Comparison of ENCODE assay signal across 22 cellular contexts in genomic region chr12:80794506-80794905, GRCh38.
DNase-seq lines count a peak whose midpoint lies in the region; ATAC-seq, FAIRE-seq and TF ChIP-seq lines count a peak whose summit lies in the region.
"Had no signal": no experiment of that assay in that cellular context is flagged by ENCODE, and none has a peak within 500 bp of the region (broad histone marks: within the 10 kb centered on the region; RNA-seq: fewer than 3 reads in every experiment).

No MANE protein-coding gene starts in this region.

- no peak overlapping the region for H3K4me3 ChIP-seq in IMR-90 (ENCODE audit: insufficient read depth, low read depth, low read length)
- H3K4me3 ChIP-seq in neural progenitor cell, result peak overlapping the region; percentile 14
- H3K4me3 ChIP-seq in BE2C (ENCODE audit: low read depth, low read length), result no peak overlapping the region
- H3K4me3 ChIP-seq in mucosa of descending colon, result no peak overlapping the region
- H3K4me3 ChIP-seq: MG63, SK-N-MC had no signal

- no peaks in the 10 kb centered on the region for H4K20me1 ChIP-seq in IMR-90 (ENCODE audit: insufficient read depth, low read length)
- no peaks in the 10 kb centered on the region for H4K20me1 ChIP-seq in neural progenitor cell (ENCODE audit: low read depth)

- H3K56ac ChIP-seq in IMR-90 (ENCODE audit: extremely low read depth, insufficient read depth, low read length), result no peak overlapping the region

- no peak for TF ChIP-seq POLR2A in IMR-90 (IDR thresholded peaks at IDR 0.05; ENCODE audit: low read depth, low read length)

- H3K4me3 Mint-ChIP-seq in brain (no peak overlapping the region), neural progenitor cell (no peak overlapping the region)
- H3K4me3 Mint-ChIP-seq in activated naive CD4-positive, alpha-beta T cell treated with anti-CD3 and anti-CD28 coated beads for 36 hours, result no peak overlapping the region
- H3K4me3 Mint-ChIP-seq: CD4-positive, alpha-beta T cell; HFFc6 had no signal

- dilution Hi-C loops in IMR-90 (cut with HindIII; ENCODE audit: low sequenced_read_pairs, unreplicated experiment), result no loop called here

- H2BK20ac ChIP-seq in IMR-90 (ENCODE audit: low read depth, low read length), result no peak overlapping the region

- H3K4me2 ChIP-seq in IMR-90 (ENCODE audit: low read depth, low read length) (no peak overlapping the region), neural progenitor cell (peak overlapping the region; percentile 72)

- H3K36me3 ChIP-seq in IMR-90 (ENCODE audit: control insufficient read depth, insufficient read depth, low read length), result no peaks in the 10 kb centered on the region
- no peaks in the 10 kb centered on the region for H3K36me3 ChIP-seq in neural progenitor cell
- H3K36me3 ChIP-seq in BE2C, result no peaks in the 10 kb centered on the region; the same call in 1 of the 2 replicates
- H3K36me3 ChIP-seq in mucosa of descending colon (ENCODE audit: low read depth), result no peaks in the 10 kb centered on the region

- no peak overlapping the region for H2AK9ac ChIP-seq in IMR-90 (replicated peaks; ENCODE audit: low read depth, low read length, poor library complexity)

- no peak for TF ChIP-seq RAD21 in IMR-90 (IDR thresholded peaks at IDR 0.05; ENCODE audit: low read length)

- H3K9me3 Mint-ChIP-seq in brain, result peaks cover 0 to 2% (median 0%) of the 10 kb centered on the region in 5 experiments
- peaks cover 2% of the 10 kb centered on the region for H3K9me3 Mint-ChIP-seq in neural progenitor cell
- H3K9me3 Mint-ChIP-seq in activated naive CD4-positive, alpha-beta T cell treated with anti-CD3 and anti-CD28 coated beads for 36 hours, result peaks cover 3% of the 10 kb centered on the region
- H3K9me3 Mint-ChIP-seq: HFFc6 had no signal

- no peak overlapping the region for H2AK5ac ChIP-seq in IMR-90 (ENCODE audit: low read depth, low read length)

- no peak overlapping the region for H3K18ac ChIP-seq in IMR-90 (ENCODE audit: low read depth, low read length)

- H2BK120ac ChIP-seq in IMR-90 (ENCODE audit: low read depth, low read length), result no peak overlapping the region

- H3K27me3 Mint-ChIP-seq in brain (no peaks in the 10 kb centered on the region), neural progenitor cell (ENCODE audit: insufficient read depth, low read depth) (peaks cover 2% of the 10 kb centered on the region)
- no peaks in the 10 kb centered on the region for H3K27me3 Mint-ChIP-seq in activated naive CD4-positive, alpha-beta T cell treated with anti-CD3 and anti-CD28 coated beads for 36 hours (ENCODE audit: low read depth)
- H3K27me3 Mint-ChIP-seq: CD4-positive, alpha-beta T cell had no signal

- H3K27ac ChIP-seq in IMR-90 (ENCODE audit: insufficient read depth, low read length) (no peak overlapping the region), neural progenitor cell (peak overlapping the region; percentile 69)
- H3K27ac ChIP-seq: SK-N-MC had no signal

- TF ChIP-seq CTCF in D721Med (IDR thresholded peaks at IDR 0.05; ENCODE audit: insufficient read depth, missing control alignments) (no peak), IMR-90 (conservative IDR thresholded peaks at IDR 0.05; ENCODE audit: low read depth, low read length) (no peak), brain (conservative IDR thresholded peaks at IDR 0.05) (no peak), neural progenitor cell (IDR thresholded peaks at IDR 0.05) (no peak), BE2C (IDR thresholded peaks at IDR 0.05; ENCODE audit: low read depth, low read length) (no peak), mucosa of descending colon (IDR thresholded peaks at IDR 0.05) (no peak)

- H3K14ac ChIP-seq in IMR-90 (replicated peaks; ENCODE audit: low read depth, low read length), result no peak overlapping the region

- no peak overlapping the region for H3K9ac ChIP-seq in IMR-90 (ENCODE audit: low read depth, low read length)
- no peak overlapping the region for H3K9ac ChIP-seq in neural progenitor cell

- CTCF ChIA-PET in IMR-90 (lab: Yijun Ruan, JAX), result no interaction called here
- CTCF ChIA-PET in activated naive CD4-positive, alpha-beta T cell treated with anti-CD3 and anti-CD28 coated beads for 36 hours (lab: Charles Lee), result no interaction called here

- H3K4me1 Mint-ChIP-seq in brain, result peaks cover 23% of the 10 kb centered on the region
- H3K4me1 Mint-ChIP-seq in neural progenitor cell, result peaks cover 20% of the 10 kb centered on the region
- no peaks in the 10 kb centered on the region for H3K4me1 Mint-ChIP-seq in activated naive CD4-positive, alpha-beta T cell treated with anti-CD3 and anti-CD28 coated beads for 36 hours (ENCODE audit: low read depth)

- H3K27ac Mint-ChIP-seq in brain, result peak overlapping the region in 3 of 5 experiments; percentile 13 to 85 (median 56)
- peak overlapping the region; percentile 42 for H3K27ac Mint-ChIP-seq in neural progenitor cell
- H3K27ac Mint-ChIP-seq in activated naive CD4-positive, alpha-beta T cell treated with anti-CD3 and anti-CD28 coated beads for 36 hours, result no peak overlapping the region
- H3K27ac Mint-ChIP-seq: CD4-positive, alpha-beta T cell; HFFc6 had no signal

- no peak overlapping the region for H3K23ac ChIP-seq in IMR-90 (ENCODE audit: low read depth, low read length)

- no peak for DNase-seq in D721Med (ENCODE audit: insufficient read length, low spot score)
- no peak for DNase-seq in IMR-90
- peak; percentile 36 for DNase-seq in neural progenitor cell (ENCODE audit: low spot score)
- DNase-seq in BE2C, result no peak
- DNase-seq in activated naive CD4-positive, alpha-beta T cell treated with anti-CD3 and anti-CD28 coated beads for 36 hours, result no peak
- no peak for DNase-seq in mucosa of descending colon
- DNase-seq: Caco-2; CD4-positive, alpha-beta T cell; DMS153; GDM1; HFFc6; Karpas-422; MG63; NCI-H1048; NCI-H1436; NCI-H446 treated with DMSO at 0.1 percent for 48 hours; NCI-H69; NK-92 treated with Interleukin-12 subunit alpha and Interleukin-12 subunit beta, amount 100 ng/mL, for 24 hours; OCI-M1; Right ventricle myocardium superior had no signal

- H3F3A ChIP-seq in neural progenitor cell (ENCODE audit: low read depth), result peaks cover 8% of the 10 kb centered on the region

- H3K9me1 ChIP-seq in IMR-90 (ENCODE audit: insufficient read depth, low read length), result no peaks in the 10 kb centered on the region

- no CpG with 5 or more reads among the region's 2 CpGs for WGBS in IMR-90 (ENCODE audit: extremely low coverage in 2 of 2, insufficient read length in 1 of 2), 2 experiments

- H4K8ac ChIP-seq in IMR-90 (ENCODE audit: low read depth in 2 of 2, low read length in 2 of 2), result no peak overlapping the region

- POLR2A ChIA-PET in IMR-90 (lab: Charles Lee; ENCODE audit: unreplicated experiment), result no interaction called here

- no peaks in the 10 kb centered on the region for H3K79me2 ChIP-seq in neural progenitor cell (ENCODE audit: low read depth)

- TSS peak; percentile 36 for BruUV-seq in IMR-90 (replicated peaks; lab: Mats Ljungman, UMichigan)

- no peak overlapping the region for H2BK15ac ChIP-seq in IMR-90 (ENCODE audit: low read depth, low read length)

- H2BK5ac ChIP-seq in IMR-90 (ENCODE audit: low read depth, low read length, poor library complexity, severe bottlenecking), result no peak overlapping the region

- peak; percentile 29 for FAIRE-seq in D721Med (lab: Jason Lieb, UNC)

- intact Hi-C loops in IMR-90 (cut with micrococcal nuclease), result no loop called here
- intact Hi-C loops in activated naive CD4-positive, alpha-beta T cell treated with anti-CD3 and anti-CD28 coated beads for 36 hours (cut with micrococcal nuclease), result no loop called here
- intact Hi-C loops in mucosa of descending colon (cut with DNase I, micrococcal nuclease), result no loop called here

- in situ Hi-C loops in IMR-90 (cut with MboI; ENCODE audit: low sequenced_read_pairs), result loop anchor here (25.0 kb wide), 1 partner anchor 1382 kb away; no protein-coding TSS in a partner anchor

- H3K9me3 ChIP-seq in IMR-90 (ENCODE audit: control insufficient read depth, insufficient read depth, low read length), result no peaks in the 10 kb centered on the region
- H3K9me3 ChIP-seq in neural progenitor cell (ENCODE audit: low read depth), result no peaks in the 10 kb centered on the region
- H3K9me3 ChIP-seq in BE2C, result no peaks in the 10 kb centered on the region
- H3K9me3 ChIP-seq in mucosa of descending colon, result no peaks in the 10 kb centered on the region
- H3K9me3 ChIP-seq: Caco-2, MG63 had no signal

- no peaks in the 10 kb centered on the region for H3K4me1 ChIP-seq in IMR-90 (ENCODE audit: control insufficient read depth, insufficient read depth, low read length)
- H3K4me1 ChIP-seq in neural progenitor cell, result peaks cover 35% of the 10 kb centered on the region
- H3K4me1 ChIP-seq in BE2C, result peaks cover 9% of the 10 kb centered on the region
- H3K4me1 ChIP-seq in mucosa of descending colon (ENCODE audit: low read depth), result no peaks in the 10 kb centered on the region
- H3K4me1 ChIP-seq: Caco-2 had no signal

- H2AFZ ChIP-seq in IMR-90 (replicated peaks; ENCODE audit: low read length, poor library complexity) (no peak overlapping the region), neural progenitor cell (replicated peaks) (no peak overlapping the region)

- no peak overlapping the region for H3K4ac ChIP-seq in IMR-90 (ENCODE audit: low read depth, low read length)

- H3K27me3 ChIP-seq in IMR-90 (ENCODE audit: control insufficient read depth, insufficient read depth, low read length), result no peaks in the 10 kb centered on the region
- H3K27me3 ChIP-seq in neural progenitor cell, result no peaks in the 10 kb centered on the region
- no peaks in the 10 kb centered on the region for H3K27me3 ChIP-seq in BE2C
- H3K27me3 ChIP-seq: MG63 had no signal

- H4K5ac ChIP-seq in IMR-90 (ENCODE audit: low read depth, low read length), result no peak overlapping the region

- no peak for ATAC-seq in IMR-90 (ENCODE audit: low read depth)
- no peak for ATAC-seq in mucosa of descending colon

- H3K36me3 Mint-ChIP-seq in brain (peaks cover 26% of the 10 kb centered on the region), neural progenitor cell (no peaks in the 10 kb centered on the region)
- no peaks in the 10 kb centered on the region for H3K36me3 Mint-ChIP-seq in activated naive CD4-positive, alpha-beta T cell treated with anti-CD3 and anti-CD28 coated beads for 36 hours (ENCODE audit: low read depth)

- H4K91ac ChIP-seq in IMR-90 (ENCODE audit: insufficient read depth, low read depth, low read length), result no peak overlapping the region

- H3K79me1 ChIP-seq in IMR-90 (ENCODE audit: low read depth in 1 of 2, low read length in 2 of 2), result no peaks in the 10 kb centered on the region

TF ChIP-seq in IMR-90, 13 proteins besides CTCF, POLR2A, EP300 and RAD21 (continues in another document):
- TF ChIP-seq BHLHE40 (IDR thresholded peaks at IDR 0.05; ENCODE audit: low read depth, low read length), result no peak
- no peak for TF ChIP-seq NFE2L2 (IDR thresholded peaks at IDR 0.05; ENCODE audit: low read depth, low read length)
- TF ChIP-seq ELK1 (IDR thresholded peaks at IDR 0.05; ENCODE audit: borderline replicate concordance, low read depth, low read length), result no peak
